Comparison of ENCODE assay signal across 11 cellular contexts in genomic region chr14:52692248-52692962, GRCh38. TPM values are rescaled to one million over a fixed set of nuclear protein-coding genes. Genes with fewer than 3 reads are reported as not detected.
DNase-seq lines count a peak whose midpoint lies in the region; ATAC-seq, FAIRE-seq and TF ChIP-seq lines count a peak whose summit lies in the region.
"Had no signal": no experiment of that assay in that cellular context is flagged by ENCODE, and none has a peak within 500 bp of the region (broad histone marks: within the 10 kb centered on the region; RNA-seq: fewer than 3 reads in every experiment).

No MANE protein-coding gene starts in this region.

- dilution Hi-C loops in endothelial cell of umbilical vein (cut with MboI; ENCODE audit: extremely low pct_ligation_motif_present, low sequenced_read_pairs), result no loop called here

- H3K9me3 Mint-ChIP-seq in activated naive CD4-positive, alpha-beta T cell treated with anti-CD3 and anti-CD28 coated beads, Interleukin-2, amount 50 U/mL, for 24 hours, result no peaks in the 10 kb centered on the region
- no peaks in the 10 kb centered on the region for H3K9me3 Mint-ChIP-seq in activated naive CD4-positive, alpha-beta T cell treated with anti-CD3 and anti-CD28 coated beads, Interleukin-2, amount 50 U/mL, for 72 hours
- H3K9me3 Mint-ChIP-seq in type B pancreatic cell, result no peaks in the 10 kb centered on the region

- H3K4me2 ChIP-seq in endothelial cell of umbilical vein (ENCODE audit: insufficient read depth, low read length), result peak overlapping the region; percentile 21

- no peak for ATAC-seq in activated naive CD4-positive, alpha-beta T cell treated with anti-CD3 and anti-CD28 coated beads, Interleukin-2, amount 50 U/mL, for 72 hours
- ATAC-seq in SK-N-SH treated with all-trans-retinoic acid at 6 μM for 48 hours, result no peak

- TF ChIP-seq CTCF in endothelial cell of umbilical vein (IDR thresholded peaks at IDR 0.05; ENCODE audit: extremely low read depth in 1 of 2, insufficient read depth in 1 of 2, low read depth in 1 of 2, low read length in 2 of 2) (no peak), type B pancreatic cell (conservative IDR thresholded peaks at IDR 0.05) (no peak), WERI-Rb-1 (IDR thresholded peaks at IDR 0.05; ENCODE audit: low read depth, low read length) (no peak)

- no peak overlapping the region for H3K4me3 ChIP-seq in endothelial cell of umbilical vein (replicated peaks in 1 of 3; ENCODE audit: insufficient read depth in 1 of 3, low read depth in 1 of 3, low read length in 3 of 3)
- no peak overlapping the region for H3K4me3 ChIP-seq in WERI-Rb-1 (ENCODE audit: low read depth, low read length)

- peak overlapping the region; percentile 31 for H3K4me3 Mint-ChIP-seq in activated naive CD4-positive, alpha-beta T cell treated with anti-CD3 and anti-CD28 coated beads, Interleukin-2, amount 50 U/mL, for 24 hours
- peak overlapping the region; percentile 62 for H3K4me3 Mint-ChIP-seq in type B pancreatic cell

- no peaks in the 10 kb centered on the region for H3K27me3 Mint-ChIP-seq in activated naive CD4-positive, alpha-beta T cell treated with anti-CD3 and anti-CD28 coated beads, Interleukin-2, amount 50 U/mL, for 24 hours
- H3K27me3 Mint-ChIP-seq in type B pancreatic cell, result no peaks in the 10 kb centered on the region

- peak overlapping the region; percentile 0 for H3K27ac Mint-ChIP-seq in activated naive CD4-positive, alpha-beta T cell treated with anti-CD3 and anti-CD28 coated beads, Interleukin-2, amount 50 U/mL, for 24 hours
- H3K27ac Mint-ChIP-seq in activated naive CD4-positive, alpha-beta T cell treated with anti-CD3 and anti-CD28 coated beads, Interleukin-2, amount 50 U/mL, for 72 hours, result peak overlapping the region in 1 of 2 donors; percentile 9
- H3K27ac Mint-ChIP-seq in type B pancreatic cell, result peak overlapping the region; percentile 15

- TF ChIP-seq POLR2A in endothelial cell of umbilical vein (IDR thresholded peaks at IDR 0.05; ENCODE audit: low read depth, low read length), result no peak

- BruUV-seq in endothelial cell of umbilical vein (replicated peaks; lab: Mats Ljungman, UMichigan), result no TSS peak

- POLR2A ChIA-PET in endothelial cell of umbilical vein (lab: Charles Lee), result interaction anchor here (0.6 kb wide), 1 partner anchor 105 kb away, joined by 4 read pairs; no protein-coding TSS in a partner anchor

- no peaks in the 10 kb centered on the region for H3K27me3 ChIP-seq in endothelial cell of umbilical vein (ENCODE audit: control insufficient read depth in 2 of 2, insufficient read depth in 2 of 2, low read length in 2 of 2)
- H3K27me3 ChIP-seq in WERI-Rb-1 (ENCODE audit: insufficient read depth, low read depth, severe bottlenecking), result no peaks in the 10 kb centered on the region

- CTCF ChIA-PET in endothelial cell of umbilical vein (lab: Charles Lee), result interaction anchor here (0.7 to 1.5 kb wide), 3 partner anchors 8 to 32 kb away, joined by 3 read pairs; no protein-coding TSS in a partner anchor

- intact Hi-C loops in endothelial cell of umbilical vein (cut with micrococcal nuclease), result no loop called here

- no peak overlapping the region for H3K9ac ChIP-seq in endothelial cell of umbilical vein (replicated peaks; ENCODE audit: extremely low read depth, insufficient read depth, low read length)

- H3K36me3 Mint-ChIP-seq in activated naive CD4-positive, alpha-beta T cell treated with anti-CD3 and anti-CD28 coated beads, Interleukin-2, amount 50 U/mL, for 24 hours, result peaks cover 4% of the 10 kb centered on the region
- H3K36me3 Mint-ChIP-seq in activated naive CD4-positive, alpha-beta T cell treated with anti-CD3 and anti-CD28 coated beads, Interleukin-2, amount 50 U/mL, for 72 hours, result peaks cover 9 to 38% of the 10 kb centered on the region in 2 donors
- H3K36me3 Mint-ChIP-seq in type B pancreatic cell, result no peaks in the 10 kb centered on the region

- peaks cover 76% of the 10 kb centered on the region for H3K79me2 ChIP-seq in endothelial cell of umbilical vein (ENCODE audit: control insufficient read depth, insufficient read depth, low read length)

- no peaks in the 10 kb centered on the region for H3K9me1 ChIP-seq in endothelial cell of umbilical vein (replicated peaks; ENCODE audit: control insufficient read depth, extremely low read depth, insufficient read depth, low read length)

- peaks cover 3% of the 10 kb centered on the region for H4K20me1 ChIP-seq in endothelial cell of umbilical vein (replicated peaks; ENCODE audit: control insufficient read depth, extremely low read depth, insufficient read depth, low read length)

- H3K9me3 ChIP-seq in endothelial cell of umbilical vein (replicated peaks; ENCODE audit: control insufficient read depth, insufficient read depth, low read length) (no peaks in the 10 kb centered on the region), WERI-Rb-1 (ENCODE audit: severe bottlenecking) (no peaks in the 10 kb centered on the region)

- H2AFZ ChIP-seq in endothelial cell of umbilical vein (ENCODE audit: low read depth, low read length), result no peak overlapping the region

- H3K4me1 ChIP-seq in endothelial cell of umbilical vein (ENCODE audit: control insufficient read depth, extremely low read depth, insufficient read depth, low read length), result peaks cover 8% of the 10 kb centered on the region

- DNase-seq in activated naive CD4-positive, alpha-beta T cell treated with anti-CD3 and anti-CD28 coated beads, Interleukin-2, amount 50 U/mL, for 72 hours (ENCODE audit: low spot score in 2 of 2), result no peak
- DNase-seq in endothelial cell of umbilical vein (ENCODE audit: low read depth, low spot score) (no peak), type B pancreatic cell (ENCODE audit: extremely low spot score, unreplicated experiment) (no peak), NCI-H1417 (lab: John Stamatoyannopoulos, UW) (no peak), WERI-Rb-1 (no peak), HPDE6-E6E7 (ENCODE audit: extremely low spot score) (no peak)
- DNase-seq: NCI-H146 had no signal

- peak; percentile 48 for FAIRE-seq in endothelial cell of umbilical vein (lab: Jason Lieb, UNC)
- FAIRE-seq: islet of Langerhans, TTC549 had no signal

- H3K4me1 Mint-ChIP-seq in activated naive CD4-positive, alpha-beta T cell treated with anti-CD3 and anti-CD28 coated beads, Interleukin-2, amount 50 U/mL, for 24 hours, result peaks cover 68% of the 10 kb centered on the region
- H3K4me1 Mint-ChIP-seq in type B pancreatic cell (ENCODE audit: unreplicated experiment), result peaks cover 25% of the 10 kb centered on the region

- no peaks in the 10 kb centered on the region for H3K36me3 ChIP-seq in endothelial cell of umbilical vein (ENCODE audit: control insufficient read depth in 2 of 2, extremely low read depth in 1 of 2, insufficient read depth in 2 of 2, low read length in 2 of 2)
- no peaks in the 10 kb centered on the region; the same call in 1 of the 2 replicates for H3K36me3 ChIP-seq in WERI-Rb-1

- no peak overlapping the region for H3K27ac ChIP-seq in endothelial cell of umbilical vein (ENCODE audit: insufficient read depth, low read depth, low read length)
- no peak overlapping the region; the same call in 1 of the 2 replicates for H3K27ac ChIP-seq in WERI-Rb-1

TF ChIP-seq in endothelial cell of umbilical vein, 7 proteins besides CTCF, POLR2A, EP300 and RAD21 (continues in another document):
- no peak for TF ChIP-seq JUN (IDR thresholded peaks at IDR 0.05; ENCODE audit: borderline replicate concordance, insufficient read depth, insufficient read length, low read depth)
- no peak for TF ChIP-seq POLR2AphosphoS5 (IDR thresholded peaks at IDR 0.05; ENCODE audit: insufficient read depth, low read depth, low read length)
- no peak for TF ChIP-seq MYC (IDR thresholded peaks at IDR 0.05; ENCODE audit: low read depth, low read length)
- no peak for TF ChIP-seq FOS (IDR thresholded peaks at IDR 0.05; ENCODE audit: borderline replicate concordance, insufficient read depth, low read length)

RNA-seq across cellular contexts. Expression of gene ERO1A, which starts 3.0 kb away (rescaled TPM):
- 100 to 1,000 TPM in 1 of 2 donors, 10 to 100 TPM in 1; 95.7 to 205 TPM for total RNA-seq in activated naive CD4-positive, alpha-beta T cell treated with anti-CD3 and anti-CD28 coated beads, Interleukin-2, amount 50 U/mL, for 72 hours
- 71.4 and 76.8 TPM in 2 replicates for total RNA-seq in endothelial cell of umbilical vein
- 17.0 and 20.7 TPM in 2 replicates for polyA plus RNA-seq in endothelial cell of umbilical vein
- 23.5 and 24.0 TPM in 2 replicates for polyA plus RNA-seq in endothelial cell of umbilical vein (2011; cell fraction: cytosol; rRNA removed)
- polyA plus RNA-seq in endothelial cell of umbilical vein (2011; cell fraction: nucleus; rRNA removed), result 19.1 and 23.8 TPM in 2 replicates
- polyA plus RNA-seq in endothelial cell of umbilical vein (2012), result 25.9 and 36.8 TPM in 2 replicates
- 16.6 and 25.3 TPM in 2 replicates for polyA minus RNA-seq in endothelial cell of umbilical vein
- polyA minus RNA-seq in endothelial cell of umbilical vein (2011; cell fraction: cytosol; rRNA and poly(A)+ RNA removed), result 24.3 TPM
- 19.1 and 28.9 TPM in 2 replicates for polyA minus RNA-seq in endothelial cell of umbilical vein (2011; cell fraction: nucleus; rRNA and poly(A)+ RNA removed)
- 40.8 and 49.2 TPM in 2 replicates for total RNA-seq in type B pancreatic cell (ENCODE audit: low replicate concordance)

RNA-seq across cellular contexts. Expression of gene PSMC6, which starts 14.6 kb away (rescaled TPM):
- 100 to 1,000 TPM; 115 to 156 TPM for total RNA-seq in activated naive CD4-positive, alpha-beta T cell treated with anti-CD3 and anti-CD28 coated beads, Interleukin-2, amount 50 U/mL, for 72 hours
- total RNA-seq in endothelial cell of umbilical vein (92.1 and 103 TPM in 2 replicates), type B pancreatic cell (ENCODE audit: low replicate concordance) (76.1 and 90.4 TPM in 2 replicates)
- 25.9 and 44.0 TPM in 2 replicates for polyA plus RNA-seq in endothelial cell of umbilical vein
- 50.7 and 56.9 TPM in 2 replicates for polyA plus RNA-seq in endothelial cell of umbilical vein (2011; cell fraction: cytosol; rRNA removed)
- polyA plus RNA-seq in endothelial cell of umbilical vein (2011; cell fraction: nucleus; rRNA removed), result 103 and 160 TPM in 2 replicates
- 64.9 and 104 TPM in 2 replicates for polyA plus RNA-seq in endothelial cell of umbilical vein (2012)
- polyA minus RNA-seq in endothelial cell of umbilical vein, result 58.7 and 75.2 TPM in 2 replicates
- 47.8 TPM for polyA minus RNA-seq in endothelial cell of umbilical vein (2011; cell fraction: cytosol; rRNA and poly(A)+ RNA removed)
- polyA minus RNA-seq in endothelial cell of umbilical vein (2011; cell fraction: nucleus; rRNA and poly(A)+ RNA removed), result 97.6 and 149 TPM in 2 replicates

RNA-seq across cellular contexts. Expression of gene STYX, which starts 37.6 kb away (rescaled TPM):
- 10 to 100 TPM; 12.8 to 20.9 TPM for total RNA-seq in activated naive CD4-positive, alpha-beta T cell treated with anti-CD3 and anti-CD28 coated beads, Interleukin-2, amount 50 U/mL, for 72 hours
- total RNA-seq in endothelial cell of umbilical vein, result 21.0 and 21.3 TPM in 2 replicates
- 5.3 and 6.2 TPM in 2 replicates for polyA plus RNA-seq in endothelial cell of umbilical vein
- polyA plus RNA-seq in endothelial cell of umbilical vein (2011; cell fraction: cytosol; rRNA removed), result 6.3 and 6.4 TPM in 2 replicates
- polyA plus RNA-seq in endothelial cell of umbilical vein (2011; cell fraction: nucleus; rRNA removed), result 4.8 and 5.8 TPM in 2 replicates
- 7.6 and 10.4 TPM in 2 replicates for polyA plus RNA-seq in endothelial cell of umbilical vein (2012)
- 8.6 and 9.2 TPM in 2 replicates for polyA minus RNA-seq in endothelial cell of umbilical vein
- polyA minus RNA-seq in endothelial cell of umbilical vein (2011; cell fraction: cytosol; rRNA and poly(A)+ RNA removed), result 6.2 TPM
- polyA minus RNA-seq in endothelial cell of umbilical vein (2011; cell fraction: nucleus; rRNA and poly(A)+ RNA removed), result 5.6 and 7.6 TPM in 2 replicates
- 9.1 and 11.0 TPM in 2 replicates for total RNA-seq in type B pancreatic cell (ENCODE audit: low replicate concordance)
